ENCODE assay signal across 22 cellular contexts in genomic region chr17:72069744-72070143, GRCh38. TPM values are rescaled to one million over a fixed set of nuclear protein-coding genes. Genes with fewer than 3 reads are reported as not detected.
DNase-seq lines count a peak whose midpoint lies in the region; ATAC-seq, FAIRE-seq and TF ChIP-seq lines count a peak whose summit lies in the region.
"Had no signal": no experiment of that assay in that cellular context is flagged by ENCODE, and none has a peak within 500 bp of the region (broad histone marks: within the 10 kb centered on the region; RNA-seq: fewer than 3 reads in every experiment).

No MANE protein-coding gene starts in this region.

- FAIRE-seq in small intestine (lab: Jason Lieb, UNC), result no peak
- FAIRE-seq: A204.1, GM12892, GM18507, H54 had no signal

- H3K36me3 ChIP-seq in HEK293 (ENCODE audit: control insufficient read depth in 2 of 2, insufficient read depth in 1 of 2, low read length in 2 of 2), result no peaks in the 10 kb centered on the region
- no peaks in the 10 kb centered on the region for H3K36me3 ChIP-seq in small intestine (ENCODE audit: control insufficient read depth in 2 of 2, insufficient read depth in 2 of 2, low read length in 2 of 2)
- H3K36me3 ChIP-seq in lower lobe of right lung, result no peaks in the 10 kb centered on the region
- no peaks in the 10 kb centered on the region for H3K36me3 ChIP-seq in psoas muscle (ENCODE audit: insufficient read depth in 1 of 2, low read depth in 1 of 2)

- DNase-seq in NCI-H1417 treated with DMSO at 0.1 percent for 48 hours (lab: John Stamatoyannopoulos, UW) (peak; percentile 21), NCI-H2227 treated with DMSO at 0.1 percent for 48 hours (lab: John Stamatoyannopoulos, UW) (peak; percentile 97), small intestine (peak; percentile 65), lower lobe of right lung (no peak), psoas muscle (no peak)
- DNase-seq: AML-193; CD4-positive, alpha-beta T cell; DMS153; DMS79; GDM1; HCEC 1CT; HFFc6; IMR-90 had no signal

- no peak overlapping the region for H3K27ac ChIP-seq in HEK293 (ENCODE audit: extremely low read depth, low read depth, low read length)
- no peak overlapping the region for H3K27ac ChIP-seq in small intestine (ENCODE audit: low read depth in 1 of 2, low read length in 1 of 2)
- H3K27ac ChIP-seq in lower lobe of right lung, result no peak overlapping the region
- no peak overlapping the region for H3K27ac ChIP-seq in psoas muscle
- H3K27ac ChIP-seq: C4-2B, HL-60 had no signal

- H3K27me3 ChIP-seq in small intestine (ENCODE audit: control insufficient read depth in 2 of 2, insufficient read depth in 2 of 2, low read length in 2 of 2) (no peaks in the 10 kb centered on the region), lower lobe of right lung (ENCODE audit: low read depth) (no peaks in the 10 kb centered on the region), psoas muscle (ENCODE audit: insufficient read depth in 3 of 3, low read length in 2 of 3) (no peaks in the 10 kb centered on the region)

- CTCF ChIA-PET in HEK293 (lab: Yijun Ruan, JAX), result no interaction called here

- intact Hi-C loops in lower lobe of right lung (cut with DNase I) (no loop called here), psoas muscle (cut with DNase I) (loop anchor here (5.0 to 10.0 kb wide), 3 partner anchors 65 to 948 kb away; no protein-coding TSS in a partner anchor)

- ATAC-seq in lower lobe of right lung, result no peak
- no peak for ATAC-seq in GM18520 (IDR thresholded peaks at IDR 0.05; ENCODE audit: unreplicated experiment)
- no peak for ATAC-seq in psoas muscle
- ATAC-seq: GM23338 had no signal

- no peaks in the 10 kb centered on the region for H3K9me3 ChIP-seq in HEK293 (ENCODE audit: control insufficient read depth, insufficient read depth, low read depth, low read length)
- no peaks in the 10 kb centered on the region for H3K9me3 ChIP-seq in small intestine (ENCODE audit: control insufficient read depth, low read depth)
- H3K9me3 ChIP-seq in lower lobe of right lung, result no peaks in the 10 kb centered on the region
- no peaks in the 10 kb centered on the region for H3K9me3 ChIP-seq in psoas muscle

- H3K4me3 ChIP-seq in HEK293 (ENCODE audit: low read depth, low read length) (no peak overlapping the region), small intestine (ENCODE audit: low read depth in 1 of 2, low read length in 2 of 2) (no peak overlapping the region), lower lobe of right lung (no peak overlapping the region), psoas muscle (no peak overlapping the region)
- H3K4me3 ChIP-seq: GM23338 had no signal

- H3K4me1 ChIP-seq in HEK293 (ENCODE audit: control insufficient read depth, insufficient read depth, low read length), result no peaks in the 10 kb centered on the region
- H3K4me1 ChIP-seq in small intestine (ENCODE audit: control insufficient read depth in 2 of 2, insufficient read depth in 1 of 2, low read depth in 1 of 2, low read length in 1 of 2), result no peaks in the 10 kb centered on the region
- H3K4me1 ChIP-seq in lower lobe of right lung, result no peaks in the 10 kb centered on the region
- no peaks in the 10 kb centered on the region for H3K4me1 ChIP-seq in psoas muscle

- TF ChIP-seq CTCF in HEK293 (tag by site-specific recombination; IDR thresholded peaks at IDR 0.05) (no peak), lower lobe of right lung (IDR thresholded peaks at IDR 0.05) (no peak), psoas muscle (IDR thresholded peaks at IDR 0.05) (no peak)

- 16 to 44% (median 36%) methylated on average over 2 of the region's 2 CpGs for WGBS in small intestine, 3 donors
- 37 to 62% (median 51%) methylated on average over 2 of the region's 2 CpGs for WGBS in psoas muscle, 3 donors

- POLR2A ChIA-PET in HEK293 (lab: Yijun Ruan, JAX), result no interaction called here

TF ChIP-seq in HEK293, 187 proteins besides CTCF, POLR2A, EP300 and RAD21:
- TF ChIP-seq, protein P1, sequence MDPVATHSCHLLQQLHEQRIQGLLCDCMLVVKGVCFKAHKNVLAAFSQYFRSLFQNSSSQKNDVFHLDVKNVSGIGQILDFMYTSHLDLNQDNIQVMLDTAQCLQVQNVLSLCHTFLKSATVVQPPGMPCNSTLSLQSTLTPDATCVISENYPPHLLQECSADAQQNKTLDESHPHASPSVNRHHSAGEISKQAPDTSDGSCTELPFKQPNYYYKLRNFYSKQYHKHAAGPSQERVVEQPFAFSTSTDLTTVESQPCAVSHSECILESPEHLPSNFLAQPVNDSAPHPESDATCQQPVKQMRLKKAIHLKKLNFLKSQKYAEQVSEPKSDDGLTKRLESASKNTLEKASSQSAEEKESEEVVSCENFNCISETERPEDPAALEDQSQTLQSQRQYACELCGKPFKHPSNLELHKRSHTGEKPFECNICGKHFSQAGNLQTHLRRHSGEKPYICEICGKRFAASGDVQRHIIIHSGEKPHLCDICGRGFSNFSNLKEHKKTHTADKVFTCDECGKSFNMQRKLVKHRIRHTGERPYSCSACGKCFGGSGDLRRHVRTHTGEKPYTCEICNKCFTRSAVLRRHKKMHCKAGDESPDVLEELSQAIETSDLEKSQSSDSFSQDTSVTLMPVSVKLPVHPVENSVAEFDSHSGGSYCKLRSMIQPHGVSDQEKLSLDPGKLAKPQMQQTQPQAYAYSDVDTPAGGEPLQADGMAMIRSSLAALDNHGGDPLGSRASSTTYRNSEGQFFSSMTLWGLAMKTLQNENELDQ (tag by site-specific recombination; IDR thresholded peaks at IDR 0.05; ENCODE audit: low read depth), result no peak
- 0 out of 2 replicates have a peak, but pooled peaks have one; percentile 49 for TF ChIP-seq ZNF266 (tag by site-specific recombination; IDR thresholded peaks at IDR 0.05; ENCODE audit: low read depth)
- TF ChIP-seq ATF2 (tag by site-specific recombination; IDR thresholded peaks at IDR 0.05; ENCODE audit: low read depth), result no peak
- no peak for TF ChIP-seq ZBTB20 (tag by site-specific recombination; IDR thresholded peaks at IDR 0.05)
- no peak for TF ChIP-seq ZNF501 (tag by site-specific recombination; IDR thresholded peaks at IDR 0.05)
- TF ChIP-seq ZNF48 (tag by site-specific recombination; IDR thresholded peaks at IDR 0.05), result no peak
- TF ChIP-seq, protein P2, sequence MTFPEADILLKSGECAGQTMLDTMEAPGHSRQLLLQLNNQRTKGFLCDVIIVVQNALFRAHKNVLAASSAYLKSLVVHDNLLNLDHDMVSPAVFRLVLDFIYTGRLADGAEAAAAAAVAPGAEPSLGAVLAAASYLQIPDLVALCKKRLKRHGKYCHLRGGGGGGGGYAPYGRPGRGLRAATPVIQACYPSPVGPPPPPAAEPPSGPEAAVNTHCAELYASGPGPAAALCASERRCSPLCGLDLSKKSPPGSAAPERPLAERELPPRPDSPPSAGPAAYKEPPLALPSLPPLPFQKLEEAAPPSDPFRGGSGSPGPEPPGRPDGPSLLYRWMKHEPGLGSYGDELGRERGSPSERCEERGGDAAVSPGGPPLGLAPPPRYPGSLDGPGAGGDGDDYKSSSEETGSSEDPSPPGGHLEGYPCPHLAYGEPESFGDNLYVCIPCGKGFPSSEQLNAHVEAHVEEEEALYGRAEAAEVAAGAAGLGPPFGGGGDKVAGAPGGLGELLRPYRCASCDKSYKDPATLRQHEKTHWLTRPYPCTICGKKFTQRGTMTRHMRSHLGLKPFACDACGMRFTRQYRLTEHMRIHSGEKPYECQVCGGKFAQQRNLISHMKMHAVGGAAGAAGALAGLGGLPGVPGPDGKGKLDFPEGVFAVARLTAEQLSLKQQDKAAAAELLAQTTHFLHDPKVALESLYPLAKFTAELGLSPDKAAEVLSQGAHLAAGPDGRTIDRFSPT (tag by site-specific recombination; IDR thresholded peaks at IDR 0.05), result no peak
- peak; percentile 99 for TF ChIP-seq SP7 (tag by site-specific recombination; IDR thresholded peaks at IDR 0.05)
- TF ChIP-seq, protein P3, sequence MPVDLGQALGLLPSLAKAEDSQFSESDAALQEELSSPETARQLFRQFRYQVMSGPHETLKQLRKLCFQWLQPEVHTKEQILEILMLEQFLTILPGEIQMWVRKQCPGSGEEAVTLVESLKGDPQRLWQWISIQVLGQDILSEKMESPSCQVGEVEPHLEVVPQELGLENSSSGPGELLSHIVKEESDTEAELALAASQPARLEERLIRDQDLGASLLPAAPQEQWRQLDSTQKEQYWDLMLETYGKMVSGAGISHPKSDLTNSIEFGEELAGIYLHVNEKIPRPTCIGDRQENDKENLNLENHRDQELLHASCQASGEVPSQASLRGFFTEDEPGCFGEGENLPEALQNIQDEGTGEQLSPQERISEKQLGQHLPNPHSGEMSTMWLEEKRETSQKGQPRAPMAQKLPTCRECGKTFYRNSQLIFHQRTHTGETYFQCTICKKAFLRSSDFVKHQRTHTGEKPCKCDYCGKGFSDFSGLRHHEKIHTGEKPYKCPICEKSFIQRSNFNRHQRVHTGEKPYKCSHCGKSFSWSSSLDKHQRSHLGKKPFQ (tag by site-specific recombination; IDR thresholded peaks at IDR 0.05), result 0 out of 2 replicates have a peak, but pooled peaks have one; percentile 38
- no peak for TF ChIP-seq KLF10 (tag by site-specific recombination; IDR thresholded peaks at IDR 0.05)
- TF ChIP-seq ZNF354C (tag by site-specific recombination; IDR thresholded peaks at IDR 0.05; ENCODE audit: borderline replicate concordance, low read depth), result no peak

RNA-seq across cellular contexts. Expression of gene SOX9, which starts 51.1 kb away (rescaled TPM):
- polyA plus RNA-seq in small intestine, result 10 to 100 TPM in 1 of 3 donors, 1 to 10 TPM in 2; 3.0 to 21.2 (median 5.4) TPM
- total RNA-seq in lower lobe of right lung, result 4.3 TPM
- 1 to 10 TPM; 1.6 to 2.7 (median 2.1) TPM for total RNA-seq in psoas muscle
- 1 to 10 TPM in 1 of 3 donors, under 1 TPM in 2; 0.58 to 1.4 (median 0.83) TPM for polyA plus RNA-seq in psoas muscle
- total RNA-seq: CD4-positive, alpha-beta T cell had no signal

Comparison
In these comparisons a context has a peak if more than half of its experiments do, and no peak if none do; other contexts are left out.
1. DNase-seq: peak in NCI-H1417 treated with DMSO at 0.1 percent for 48 hours (single experiment), NCI-H2227 treated with DMSO at 0.1 percent for 48 hours (single experiment) and small intestine (single experiment); none in lower lobe of right lung (single experiment) and psoas muscle (0 of 2).